18 cellular contexts compared by ENCODE assay signal in genomic region chr2:171709011-171709685, GRCh38. TPM values are rescaled to one million over a fixed set of nuclear protein-coding genes. Genes with fewer than 3 reads are reported as not detected.
A peak's percentile ranks its signal among the peaks of the same experiment; 100 is the strongest.
DNase-seq lines count a peak whose midpoint lies in the region; ATAC-seq, FAIRE-seq and TF ChIP-seq lines count a peak whose summit lies in the region.
"Had no signal": no experiment of that assay in that cellular context is flagged by ENCODE, and none has a peak within 500 bp of the region (broad histone marks: within the 10 kb centered on the region; RNA-seq: fewer than 3 reads in every experiment).

No MANE protein-coding gene starts in this region.

- H3K9me3 ChIP-seq in HEK293 (ENCODE audit: control insufficient read depth, insufficient read depth, low read depth, low read length) (no peaks in the 10 kb centered on the region), RWPE2 (ENCODE audit: severe bottlenecking) (no peaks in the 10 kb centered on the region), small intestine (ENCODE audit: control insufficient read depth, low read depth) (no peaks in the 10 kb centered on the region)
- H3K9me3 ChIP-seq: MG63 had no signal

- no peak for TF ChIP-seq CTCF in HEK293 (tag by site-specific recombination; IDR thresholded peaks at IDR 0.05)
- no peak for TF ChIP-seq CTCF in RWPE2 (IDR thresholded peaks at IDR 0.05; ENCODE audit: poor library complexity, severe bottlenecking)
- no peak for TF ChIP-seq CTCF in type B pancreatic cell (conservative IDR thresholded peaks at IDR 0.05)

- no peaks in the 10 kb centered on the region for H3K9me3 Mint-ChIP-seq in type B pancreatic cell

- ATAC-seq in RWPE2 (ENCODE audit: low read depth) = no peak

- H3K4me1 Mint-ChIP-seq in type B pancreatic cell (ENCODE audit: unreplicated experiment) = peaks cover 11% of the 10 kb centered on the region

- H3K4me1 ChIP-seq in HEK293 (ENCODE audit: control insufficient read depth, insufficient read depth, low read length) = peaks cover 21% of the 10 kb centered on the region
- peaks cover 49% of the 10 kb centered on the region for H3K4me1 ChIP-seq in RWPE2 (ENCODE audit: insufficient read depth, poor library complexity, severe bottlenecking)
- H3K4me1 ChIP-seq in small intestine (ENCODE audit: control insufficient read depth in 2 of 2, insufficient read depth in 1 of 2, low read depth in 1 of 2, low read length in 1 of 2) = no peaks in the 10 kb centered on the region

- POLR2A ChIA-PET in HEK293 (lab: Yijun Ruan, JAX) = no interaction called here

- H3K4me3 Mint-ChIP-seq in type B pancreatic cell = no peak overlapping the region

- H3K27me3 ChIP-seq in RWPE2 (ENCODE audit: insufficient read depth, poor library complexity, severe bottlenecking) = no peaks in the 10 kb centered on the region
- no peaks in the 10 kb centered on the region for H3K27me3 ChIP-seq in small intestine (ENCODE audit: control insufficient read depth in 2 of 2, insufficient read depth in 2 of 2, low read length in 2 of 2)
- H3K27me3 ChIP-seq: MG63 had no signal

- DNase-seq in RWPE2 (ENCODE audit: low spot score) = no peak
- no peak for DNase-seq in small intestine
- no peak for DNase-seq in caudate nucleus (lab: John Stamatoyannopoulos, UW)
- DNase-seq in NCI-H524 (lab: John Stamatoyannopoulos, UW) = no peak
- DNase-seq in type B pancreatic cell (ENCODE audit: extremely low spot score, unreplicated experiment) = no peak
- DNase-seq: EL, GF-D8, Kasumi-1, MG63, NCI-H1417, NCI-H1694 treated with DMSO at 0.1 percent for 48 hours, NCI-H2081 treated with DMSO at 0.1 percent for 48 hours, NCI-H2171 treated with DMSO at 0.1 percent for 48 hours, NCI-H526, SHP77 had no signal

- no peaks in the 10 kb centered on the region for H3K36me3 Mint-ChIP-seq in type B pancreatic cell

- peaks cover 0 to 4% of the 10 kb centered on the region in 2 experiments; a peak in 1 of 3 replicates for H3K36me3 ChIP-seq in HEK293 (ENCODE audit: control insufficient read depth in 2 of 2, insufficient read depth in 1 of 2, low read length in 2 of 2)
- H3K36me3 ChIP-seq in RWPE2 (ENCODE audit: low read depth) = peaks cover 55% of the 10 kb centered on the region
- peaks cover 0 to 2% of the 10 kb centered on the region in 2 donors for H3K36me3 ChIP-seq in small intestine (ENCODE audit: control insufficient read depth in 2 of 2, insufficient read depth in 2 of 2, low read length in 2 of 2)

- peak; percentile 55 for FAIRE-seq in colon (lab: Jason Lieb, UNC)
- peak; percentile 75 for FAIRE-seq in small intestine (lab: Jason Lieb, UNC)
- FAIRE-seq: GM19239 had no signal

- no peak overlapping the region for H3K4me3 ChIP-seq in HEK293 (ENCODE audit: low read depth, low read length)
- no peak overlapping the region for H3K4me3 ChIP-seq in RWPE2 (ENCODE audit: severe bottlenecking)
- no peak overlapping the region for H3K4me3 ChIP-seq in small intestine (ENCODE audit: low read depth in 1 of 2, low read length in 2 of 2)
- H3K4me3 ChIP-seq: MG63 had no signal

- no peak overlapping the region for H3K27ac Mint-ChIP-seq in type B pancreatic cell

- no peaks in the 10 kb centered on the region for H3K27me3 Mint-ChIP-seq in type B pancreatic cell

- 77 to 83% (median 79%) methylated on average over 3 of the region's 3 CpGs for WGBS in small intestine, 3 donors

- H3K27ac ChIP-seq in HEK293 (ENCODE audit: extremely low read depth, low read depth, low read length) = no peak overlapping the region
- H3K27ac ChIP-seq in RWPE2 (ENCODE audit: poor library complexity, severe bottlenecking) = peak overlapping the region; percentile 59
- H3K27ac ChIP-seq in small intestine (ENCODE audit: low read depth in 1 of 2, low read length in 1 of 2) = no peak overlapping the region
- no peak overlapping the region for H3K27ac ChIP-seq in caudate nucleus (ENCODE audit: low read depth, low read length)

- CTCF ChIA-PET in HEK293 (lab: Yijun Ruan, JAX) = interaction anchor here (2.2 kb wide), 1 partner anchor 15 kb away, joined by 6 read pairs; no protein-coding TSS in a partner anchor

TF ChIP-seq in HEK293, 187 proteins besides CTCF, POLR2A, EP300 and RAD21:
- TF ChIP-seq PRDM10 (tag by site-specific recombination; IDR thresholded peaks at IDR 0.05) (0 out of 2 replicates have a peak, but pooled peaks have one; percentile 3), ZNF629 (tag by site-specific recombination; IDR thresholded peaks at IDR 0.05) (0 out of 2 replicates have a peak, but pooled peaks have one; percentile 11), PRDM6 (tag by site-specific recombination; IDR thresholded peaks at IDR 0.05) (0 out of 2 replicates have a peak, but pooled peaks have one; percentile 20), IKZF3 (tag by site-specific recombination; IDR thresholded peaks at IDR 0.05) (no peak), ZBTB17 (tag by site-specific recombination; IDR thresholded peaks at IDR 0.05) (no peak; the same call in 1 of the 2 replicates), ATF2 (tag by site-specific recombination; IDR thresholded peaks at IDR 0.05; ENCODE audit: low read depth) (peak; percentile 72; the same call in 1 of the 2 replicates), OSR2 (tag by site-specific recombination; IDR thresholded peaks at IDR 0.05) (no peak), ZFP3 (tag by site-specific recombination; IDR thresholded peaks at IDR 0.05; ENCODE audit: low read depth) (no peak), ZNF311 (tag by site-specific recombination; IDR thresholded peaks at IDR 0.05; ENCODE audit: borderline replicate concordance) (no peak), KLF17 (tag by site-specific recombination; IDR thresholded peaks at IDR 0.05) (no peak)

RNA-seq across cellular contexts. Expression of gene DYNC1I2, which starts 21.9 kb away (rescaled TPM):
- polyA plus RNA-seq in small intestine = 100 to 1,000 TPM in 2 of 3 donors, 10 to 100 TPM in 1; 76.4 to 137 (median 117) TPM
- 97.3 and 115 TPM in 2 replicates for total RNA-seq in type B pancreatic cell (ENCODE audit: low replicate concordance)
